13 cellular contexts compared by ENCODE assay signal in the genomic region with DNA sequence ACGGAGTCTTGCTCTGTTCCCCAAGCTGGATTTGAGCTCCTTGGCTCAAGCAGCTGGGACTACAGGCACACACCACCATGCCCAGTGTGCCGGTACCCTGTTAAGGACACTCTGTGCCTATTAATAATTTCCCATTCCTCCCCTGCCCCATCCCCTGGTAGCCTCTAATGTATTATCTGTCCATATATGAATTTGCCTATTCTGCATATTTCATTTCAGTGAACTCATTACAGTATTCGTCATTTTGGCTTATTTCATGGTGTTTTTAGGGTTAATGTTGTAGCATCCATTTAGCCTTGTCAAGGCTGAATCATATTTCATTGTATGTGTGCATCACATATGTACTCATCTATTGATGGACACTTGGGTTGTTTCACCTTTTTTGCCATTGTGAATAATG. TPM values are rescaled to one million over a fixed set of nuclear protein-coding genes. Genes with fewer than 3 reads are reported as not detected.
A peak's percentile ranks its signal among the peaks of the same experiment; 100 is the strongest.
DNase-seq lines count a peak whose midpoint lies in the region; ATAC-seq, FAIRE-seq and TF ChIP-seq lines count a peak whose summit lies in the region.
"Had no signal": no experiment of that assay in that cellular context is flagged by ENCODE, and none has a peak within 500 bp of the region (broad histone marks: within the 10 kb centered on the region; RNA-seq: fewer than 3 reads in every experiment).

No MANE protein-coding gene starts in this region.

- no peaks in the 10 kb centered on the region for H3K9me2 ChIP-seq in MM.1S (replicated peaks; ENCODE audit: insufficient read depth, low read length)

- ATAC-seq in natural killer cell treated with Interleukin-12 subunit alpha and Interleukin-12 subunit beta and Interleukin-15 and Interleukin-18, amount 100 ng/mL, for 72 hours = no peak
- ATAC-seq in HG02938 (IDR thresholded peaks at IDR 0.05; ENCODE audit: unreplicated experiment) = no peak
- no peak for ATAC-seq in GM21515 (IDR thresholded peaks at IDR 0.05; ENCODE audit: unreplicated experiment)

- no peak for FAIRE-seq in astrocyte (lab: Jason Lieb, UNC)
- FAIRE-seq: endometrium had no signal

- WGBS in HUES64 = 95% methylated on average over 3 of the region's 3 CpGs

- CTCF ChIA-PET in CD4-positive, alpha-beta memory T cell (lab: Charles Lee; ENCODE audit: partially characterized antibody) = interaction anchor here (1.3 to 2.3 kb wide), 2 partner anchors 11 to 34 kb away, joined by 3 to 9 read pairs; partner anchors contain the start of genes MRPL57 and SKA3

- H3K36me3 Mint-ChIP-seq in CD4-positive, alpha-beta memory T cell = peaks cover 23 to 51% of the 10 kb centered on the region in 2 donors
- H3K36me3 Mint-ChIP-seq in astrocyte (ENCODE audit: low read depth, unreplicated experiment) = peaks cover 6% of the 10 kb centered on the region
- peaks cover 29% of the 10 kb centered on the region for H3K36me3 Mint-ChIP-seq in natural killer cell treated with Interleukin-12 subunit alpha and Interleukin-12 subunit beta and Interleukin-15 and Interleukin-18, amount 100 ng/mL, for 72 hours

- H3K27ac Mint-ChIP-seq in CD4-positive, alpha-beta memory T cell = peak overlapping the region in 6 of 7 donors; percentile 18 to 87 (median 68)
- H3K27ac Mint-ChIP-seq in astrocyte (ENCODE audit: unreplicated experiment) = no peak overlapping the region
- peak overlapping the region; percentile 59 to 70 for H3K27ac Mint-ChIP-seq in natural killer cell treated with Interleukin-12 subunit alpha and Interleukin-12 subunit beta and Interleukin-15 and Interleukin-18, amount 100 ng/mL, for 72 hours

- H3K4me2 ChIP-seq in astrocyte (ENCODE audit: low read length) (peak overlapping the region; percentile 32), MM.1S (ENCODE audit: low read depth, low read length) (no peak overlapping the region)

- H3K4me1 Mint-ChIP-seq in CD4-positive, alpha-beta memory T cell = peaks cover 22 to 52% (median 36%) of the 10 kb centered on the region in 4 donors
- peaks cover 12% of the 10 kb centered on the region for H3K4me1 Mint-ChIP-seq in astrocyte (ENCODE audit: low read depth, unreplicated experiment)
- H3K4me1 Mint-ChIP-seq in natural killer cell treated with Interleukin-12 subunit alpha and Interleukin-12 subunit beta and Interleukin-15 and Interleukin-18, amount 100 ng/mL, for 72 hours (ENCODE audit: low read depth in 2 of 2) = peaks cover 34 to 43% of the 10 kb centered on the region in 2 donors

- H3K4me1 ChIP-seq in CD4-positive, alpha-beta memory T cell (ENCODE audit: insufficient read depth, low read length) = peaks cover 43% of the 10 kb centered on the region
- H3K4me1 ChIP-seq in HUES64 (ENCODE audit: insufficient read depth, low read length) (peaks cover 5% of the 10 kb centered on the region; the same call in 1 of the 2 replicates), astrocyte (ENCODE audit: insufficient read depth, low read length) (peaks cover 8% of the 10 kb centered on the region), MM.1S (ENCODE audit: low read length) (no peaks in the 10 kb centered on the region)

- H3K9me3 Mint-ChIP-seq in CD4-positive, alpha-beta memory T cell = peaks cover 0 to 3% (median 0%) of the 10 kb centered on the region in 8 donors
- H3K9me3 Mint-ChIP-seq in astrocyte (ENCODE audit: unreplicated experiment) = no peaks in the 10 kb centered on the region
- no peaks in the 10 kb centered on the region for H3K9me3 Mint-ChIP-seq in natural killer cell treated with Interleukin-12 subunit alpha and Interleukin-12 subunit beta and Interleukin-15 and Interleukin-18, amount 100 ng/mL, for 72 hours

- intact Hi-C loops in CD4-positive, alpha-beta memory T cell (cut with micrococcal nuclease) = no loop called here

- peaks cover 54% of the 10 kb centered on the region for H3K79me2 ChIP-seq in astrocyte (ENCODE audit: insufficient read depth, low read length)
- peaks cover 45% of the 10 kb centered on the region for H3K79me2 ChIP-seq in MM.1S (ENCODE audit: low read length)

- DNase-seq in CD4-positive, alpha-beta memory T cell = no peak
- DNase-seq in astrocyte (ENCODE audit: low read depth) (no peak), RPMI8226 (no peak), MM.1S (no peak)
- no peak for DNase-seq in natural killer cell treated with Interleukin-12 subunit alpha and Interleukin-12 subunit beta and Interleukin-15 and Interleukin-18, amount 100 ng/mL, for 72 hours (ENCODE audit: low spot score)
- DNase-seq: NCI-H187 treated with DMSO at 0.1 percent for 48 hours; stimulated activated CD4-positive, alpha-beta T cell treated with anti-CD3 and anti-CD28 coated beads, Interleukin-4, amount 100 ng/mL, for 1 hour; testis had no signal

- no peak overlapping the region for H3K4me3 ChIP-seq in CD4-positive, alpha-beta memory T cell (ENCODE audit: low read length in 2 of 2)
- H3K4me3 ChIP-seq in HUES64 (ENCODE audit: low read length) (0 out of 2 replicates have a peak overlapping the region, but pooled peaks have one; percentile 4), astrocyte (ENCODE audit: insufficient read depth, low read depth, low read length) (no peak overlapping the region), MM.1S (ENCODE audit: low read length) (no peak overlapping the region)
- H3K4me3 ChIP-seq: testis had no signal

- peak overlapping the region; percentile 5 for H3K27ac ChIP-seq in CD4-positive, alpha-beta memory T cell (ENCODE audit: low read depth, low read length)
- H3K27ac ChIP-seq in HUES64 (ENCODE audit: low read depth, low read length) = no peak overlapping the region
- no peak overlapping the region for H3K27ac ChIP-seq in astrocyte (ENCODE audit: low read depth, low read length)
- no peak overlapping the region for H3K27ac ChIP-seq in MM.1S (ENCODE audit: low read length)
- H3K27ac ChIP-seq: neutrophil, testis had no signal

- H3K4me3 Mint-ChIP-seq in CD4-positive, alpha-beta memory T cell = peak overlapping the region; percentile 46 to 87 (median 76)
- peak overlapping the region; percentile 79 for H3K4me3 Mint-ChIP-seq in astrocyte (ENCODE audit: unreplicated experiment)
- peak overlapping the region; percentile 79 for H3K4me3 Mint-ChIP-seq in natural killer cell treated with Interleukin-12 subunit alpha and Interleukin-12 subunit beta and Interleukin-15 and Interleukin-18, amount 100 ng/mL, for 72 hours

- H3K9ac ChIP-seq in HUES64 (ENCODE audit: low read depth, low read length) (no peak overlapping the region), astrocyte (ENCODE audit: low read length) (no peak overlapping the region), MM.1S (ENCODE audit: low read length) (no peak overlapping the region)

- peaks cover 18% of the 10 kb centered on the region for H3K36me3 ChIP-seq in CD4-positive, alpha-beta memory T cell (ENCODE audit: insufficient read depth, low read length)
- H3K36me3 ChIP-seq in HUES64 (ENCODE audit: insufficient read depth, low read length) (peaks cover 49% of the 10 kb centered on the region), astrocyte (ENCODE audit: insufficient read depth, low read length) (peaks cover 19% of the 10 kb centered on the region), MM.1S (replicated peaks; ENCODE audit: insufficient read depth, low read length) (no peaks in the 10 kb centered on the region)

- TF ChIP-seq CTCF in astrocyte (IDR thresholded peaks at IDR 0.05; ENCODE audit: insufficient read depth, low read depth, low read length) (no peak), MM.1S (IDR thresholded peaks at IDR 0.05; ENCODE audit: low read length) (no peak)

- H3K27me3 ChIP-seq in CD4-positive, alpha-beta memory T cell (ENCODE audit: insufficient read depth, low read length) = no peaks in the 10 kb centered on the region
- H3K27me3 ChIP-seq in HUES64 (ENCODE audit: insufficient read depth, low read length) = no peaks in the 10 kb centered on the region
- H3K27me3 ChIP-seq in astrocyte (ENCODE audit: insufficient read depth, low read length) = no peaks in the 10 kb centered on the region
- no peaks in the 10 kb centered on the region for H3K27me3 ChIP-seq in MM.1S (replicated peaks; ENCODE audit: insufficient read depth, low read length)
- H3K27me3 ChIP-seq: neutrophil, testis had no signal

- H3K27me3 Mint-ChIP-seq in CD4-positive, alpha-beta memory T cell = peaks cover 0 to 5% of the 10 kb centered on the region in 2 donors
- H3K27me3 Mint-ChIP-seq in astrocyte (ENCODE audit: low read depth, unreplicated experiment) = no peaks in the 10 kb centered on the region
- H3K27me3 Mint-ChIP-seq in natural killer cell treated with Interleukin-12 subunit alpha and Interleukin-12 subunit beta and Interleukin-15 and Interleukin-18, amount 100 ng/mL, for 72 hours = peaks cover 0 to 4% of the 10 kb centered on the region in 2 donors

- POLR2A ChIA-PET in CD4-positive, alpha-beta memory T cell (lab: Charles Lee; ENCODE audit: partially characterized antibody) = interaction anchor here (1.4 kb wide), 1 partner anchor 34 kb away, joined by 5 read pairs; the partner anchor contains the start of genes MRPL57 and SKA3

- H2AFZ ChIP-seq in astrocyte (ENCODE audit: low read depth, low read length) = no peak overlapping the region
- no peak overlapping the region for H2AFZ ChIP-seq in MM.1S (ENCODE audit: low read length)

- H3K9me3 ChIP-seq in CD4-positive, alpha-beta memory T cell (ENCODE audit: control insufficient read depth in 1 of 2, low read length in 2 of 2) = no peaks in the 10 kb centered on the region
- H3K9me3 ChIP-seq in HUES64 (ENCODE audit: insufficient read depth, low read depth, low read length) (no peaks in the 10 kb centered on the region), astrocyte (ENCODE audit: insufficient read depth, low read depth, low read length) (no peaks in the 10 kb centered on the region), MM.1S (replicated peaks; ENCODE audit: insufficient read depth, low read length) (no peaks in the 10 kb centered on the region)
- H3K9me3 ChIP-seq: neutrophil, testis had no signal

- H4K20me1 ChIP-seq in astrocyte (ENCODE audit: insufficient read depth, low read length) = peaks cover 43% of the 10 kb centered on the region
- H4K20me1 ChIP-seq in MM.1S (ENCODE audit: insufficient read depth, low read length) = no peaks in the 10 kb centered on the region

- no peaks in the 10 kb centered on the region for H3F3A ChIP-seq in MM.1S (ENCODE audit: insufficient read depth, low read length)

RNA-seq across cellular contexts. Expression of gene SAP18, which starts 2.8 kb away (rescaled TPM):
- 100 to 1,000 TPM; 169 to 171 TPM for total RNA-seq in CD4-positive, alpha-beta memory T cell
- polyA plus RNA-seq in CD4-positive, alpha-beta memory T cell = 100 to 1,000 TPM; 285 to 371 TPM
- 189 TPM for polyA plus RNA-seq in HUES64 (2013, experiment 1 of 2)
- 202 TPM for polyA plus RNA-seq in HUES64 (2013, experiment 2 of 2)
- total RNA-seq in astrocyte = 286 and 296 TPM in 2 replicates
- total RNA-seq in natural killer cell treated with Interleukin-12 subunit alpha and Interleukin-12 subunit beta and Interleukin-15 and Interleukin-18, amount 100 ng/mL, for 72 hours = 100 to 1,000 TPM; 178 to 245 TPM

RNA-seq across cellular contexts. Expression of gene SKA3, which starts 33.6 kb away (rescaled TPM):
- total RNA-seq in CD4-positive, alpha-beta memory T cell = under 1 TPM in 1 of 2 experiments, not detected in 1; 0.33 TPM
- under 1 TPM in 1 of 2 donors, not detected in 1; 0.72 TPM for polyA plus RNA-seq in CD4-positive, alpha-beta memory T cell
- polyA plus RNA-seq in HUES64 (2013, experiment 1 of 2) = 44.3 TPM
- polyA plus RNA-seq in HUES64 (2013, experiment 2 of 2) = 47.7 TPM
- total RNA-seq in astrocyte = 1.7 and 2.4 TPM in 2 replicates
- 10 to 100 TPM; 18.1 to 31.1 TPM for total RNA-seq in natural killer cell treated with Interleukin-12 subunit alpha and Interleukin-12 subunit beta and Interleukin-15 and Interleukin-18, amount 100 ng/mL, for 72 hours

RNA-seq across cellular contexts. Expression of gene MRPL57, which starts 33.7 kb away (rescaled TPM):
- 10 to 100 TPM; 22.8 to 24.5 TPM for total RNA-seq in CD4-positive, alpha-beta memory T cell
- polyA plus RNA-seq in CD4-positive, alpha-beta memory T cell = 10 to 100 TPM; 46.3 to 56.2 TPM
- 28.4 TPM for polyA plus RNA-seq in HUES64 (2013, experiment 1 of 2)
- 25.7 TPM for polyA plus RNA-seq in HUES64 (2013, experiment 2 of 2)
- 12.6 and 14.2 TPM in 2 replicates for total RNA-seq in astrocyte
- 10 to 100 TPM; 17.3 to 23.8 TPM for total RNA-seq in natural killer cell treated with Interleukin-12 subunit alpha and Interleukin-12 subunit beta and Interleukin-15 and Interleukin-18, amount 100 ng/mL, for 72 hours
